In the genomic region with DNA sequence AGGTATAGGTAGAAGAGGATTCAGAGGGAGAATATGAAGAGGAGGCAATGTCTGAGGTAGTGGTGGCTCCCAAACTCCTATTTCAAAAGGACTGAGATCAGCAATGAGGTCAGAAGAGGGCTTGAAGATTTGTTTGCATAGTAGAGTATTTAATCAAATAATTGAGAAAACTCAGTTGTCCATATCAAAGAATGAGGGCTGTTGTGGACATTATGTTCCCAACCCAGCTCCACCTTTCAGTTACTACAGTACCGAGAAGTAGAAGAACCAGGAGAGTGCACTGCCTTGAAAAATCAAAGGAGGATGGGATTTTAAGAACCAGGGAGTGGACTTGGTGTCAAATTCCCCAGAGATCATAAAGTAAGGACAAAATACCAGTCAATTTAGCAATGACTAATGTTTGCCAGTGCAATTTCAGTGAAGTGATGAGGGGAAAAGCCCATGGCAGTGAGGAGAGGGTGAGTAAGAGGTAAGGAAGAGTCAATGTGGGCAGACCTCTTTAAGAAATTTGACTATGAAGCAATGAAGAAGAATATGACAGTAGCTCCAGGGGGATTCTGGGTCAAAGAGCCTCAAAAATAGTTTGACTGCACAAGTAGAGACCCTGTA, we compare ENCODE assay signal across 22 cellular contexts.
"Had no signal": no experiment of that assay in that cellular context is flagged by ENCODE, and none has a peak within 500 bp of the region (broad histone marks: within the 10 kb centered on the region; RNA-seq: fewer than 3 reads in every experiment).

No MANE protein-coding gene starts in this region.

- H3K9me3 ChIP-seq: gastrocnemius medialis, ovary, psoas muscle, suprapubic skin, transverse colon, vagina had no signal

- H3K27ac Mint-ChIP-seq: memory B cell; natural killer cell; stimulated activated naive CD8-positive, alpha-beta T cell treated with anti-CD3 and anti-CD28 coated beads, Interleukin-15, amount 100 ng/mL, for 72 hours had no signal

- H3K4me3 ChIP-seq: dorsolateral prefrontal cortex, gastrocnemius medialis, ovary, psoas muscle, smooth muscle cell, suprapubic skin, transverse colon, vagina had no signal

- H3K4me3 Mint-ChIP-seq: memory B cell; natural killer cell; stimulated activated naive CD8-positive, alpha-beta T cell treated with anti-CD3 and anti-CD28 coated beads, Interleukin-15, amount 100 ng/mL, for 72 hours had no signal

- H3K36me3 Mint-ChIP-seq: memory B cell, natural killer cell had no signal

- ATAC-seq: gastrocnemius medialis; left colon; natural killer cell; psoas muscle; sciatic nerve; stimulated activated naive CD8-positive, alpha-beta T cell treated with anti-CD3 and anti-CD28 coated beads, Interleukin-15, amount 100 ng/mL, for 72 hours had no signal

- H3K4me2 ChIP-seq: smooth muscle cell had no signal

- H3K27ac ChIP-seq: dorsolateral prefrontal cortex, gastrocnemius medialis, ovary, psoas muscle, suprapubic skin, transverse colon, vagina had no signal

- H3K27me3 Mint-ChIP-seq: memory B cell; stimulated activated naive CD8-positive, alpha-beta T cell treated with anti-CD3 and anti-CD28 coated beads, Interleukin-15, amount 100 ng/mL, for 72 hours had no signal

- H3K36me3 ChIP-seq: gastrocnemius medialis, ovary, suprapubic skin, transverse colon, vagina had no signal

- H3K27me3 ChIP-seq: gastrocnemius medialis, ovary, suprapubic skin, transverse colon, vagina had no signal

- DNase-seq: dorsolateral prefrontal cortex; effector CD4-positive, alpha-beta T cell; gastrocnemius medialis; head of caudate nucleus; left colon; natural killer cell; occipital lobe; ovary; posterior cingulate gyrus; psoas muscle; stimulated activated CD4-positive, alpha-beta T cell treated with anti-CD3 and anti-CD28 coated beads, Interleukin-12 subunit alpha, Interleukin-12 subunit beta, amount 100 ng/mL, for 4 hours; stimulated activated CD4-positive, alpha-beta T cell treated with anti-CD3 and anti-CD28 coated beads, Interleukin-1b, Interleukin-23, amount 100 ng/mL, for 48 hours; stimulated activated CD4-positive, alpha-beta T cell treated with anti-CD3 and anti-CD28 coated beads, Interleukin-4, amount 100 ng/mL, for 1 hour; stimulated activated CD8-positive, alpha-beta memory T cell treated with anti-CD3 and anti-CD28 coated beads, Interleukin-4, amount 100 ng/mL, for 48 hours; stimulated activated naive CD4-positive, alpha-beta T cell; stimulated activated naive CD8-positive, alpha-beta T cell treated with anti-CD3 and anti-CD28 coated beads, Interleukin-15, amount 100 ng/mL, for 72 hours; transverse colon had no signal

- H3K4me1 ChIP-seq: gastrocnemius medialis, psoas muscle, suprapubic skin, transverse colon, vagina had no signal

- H3K4me1 Mint-ChIP-seq: memory B cell; natural killer cell; stimulated activated naive CD8-positive, alpha-beta T cell treated with anti-CD3 and anti-CD28 coated beads, Interleukin-15, amount 100 ng/mL, for 72 hours had no signal

- H3K9me3 Mint-ChIP-seq: stimulated activated naive CD8-positive, alpha-beta T cell treated with anti-CD3 and anti-CD28 coated beads, Interleukin-15, amount 100 ng/mL, for 72 hours had no signal
